10 cellular contexts compared by ENCODE assay signal in genomic region chr17:75894049-75894742, GRCh38. TPM values are rescaled to one million over a fixed set of nuclear protein-coding genes. Genes with fewer than 3 reads are reported as not detected.
A peak's percentile ranks its signal among the peaks of the same experiment; 100 is the strongest.
DNase-seq lines count a peak whose midpoint lies in the region; ATAC-seq, FAIRE-seq and TF ChIP-seq lines count a peak whose summit lies in the region.
"Had no signal": no experiment of that assay in that cellular context is flagged by ENCODE, and none has a peak within 500 bp of the region (broad histone marks: within the 10 kb centered on the region; RNA-seq: fewer than 3 reads in every experiment).

No MANE protein-coding gene starts in this region.

- no peak overlapping the region for H3K4me3 ChIP-seq in KMS-11 (IDR thresholded peaks at IDR 0.05; ENCODE audit: insufficient read depth, low read depth, low read length)
- H3K4me3 ChIP-seq in H1 (ENCODE audit: extremely low read depth in 1 of 4, insufficient read depth in 2 of 4, low read depth in 3 of 4, low read length in 4 of 4): no peak overlapping the region
- no peak overlapping the region for H3K4me3 ChIP-seq in sigmoid colon

- no peak overlapping the region for H3K23ac ChIP-seq in H1 (ENCODE audit: insufficient read length)

- no peak overlapping the region for H2BK120ac ChIP-seq in H1 (replicated peaks; ENCODE audit: low read depth, low read length)

- H2BK12ac ChIP-seq in H1 (ENCODE audit: low read depth, low read length): peak overlapping the region; percentile 95; the same call in 1 of the 2 replicates

- CTCF ChIA-PET in H1 (lab: Charles Lee; ENCODE audit: partially characterized antibody): interaction anchor here (0.9 to 51.3 kb wide), 13 partner anchors 9 to 115 kb away, joined by 3 to 885 read pairs (median 7); partner anchors contain the start of genes CDK3, MRPL38 and TRIM47

- H2AFZ ChIP-seq in KMS-11 (ENCODE audit: low read depth) (no peak overlapping the region), H1 (ENCODE audit: low read length) (no peak overlapping the region)

- H3K14ac ChIP-seq in H1 (ENCODE audit: insufficient read length): no peak overlapping the region

- H3K4me1 ChIP-seq in KMS-11 (ENCODE audit: low read depth, poor library complexity, severe bottlenecking) (peaks cover 26% of the 10 kb centered on the region), H1 (replicated peaks in 1 of 4; ENCODE audit: control insufficient read depth in 3 of 4, insufficient read depth in 4 of 4, low read length in 3 of 4) (peaks cover 4 to 25% (median 13%) of the 10 kb centered on the region in 4 experiments), sigmoid colon (peaks cover 0 to 39% (median 34%) of the 10 kb centered on the region in 4 donors)

- no peak for ATAC-seq in HG03196 (IDR thresholded peaks at IDR 0.05; ENCODE audit: unreplicated experiment)

- H2BK15ac ChIP-seq in H1 (ENCODE audit: low read length): 0 out of 2 replicates have a peak overlapping the region, but pooled peaks have one; percentile 31

- H4K20me1 ChIP-seq in KMS-11 (ENCODE audit: insufficient read depth) (no peaks in the 10 kb centered on the region), H1 (replicated peaks in 1 of 2; ENCODE audit: control insufficient read depth in 1 of 2, insufficient read depth in 2 of 2, low read length in 2 of 2) (peaks cover 2 to 11% of the 10 kb centered on the region in 2 experiments)

- H4K91ac ChIP-seq in H1 (replicated peaks; ENCODE audit: insufficient read length, low read length): no peak overlapping the region

- 83% methylated on average over 19 of the region's 22 CpGs; no CpG with 5 or more reads in 1 of the 2 experiments for WGBS in H1 (ENCODE audit: extremely low coverage in 1 of 2, insufficient coverage in 1 of 2, insufficient read length in 1 of 2, insufficient replicate concordance in 2 of 2, low coverage in 1 of 2, low lambda C conversion rate in 2 of 2, missing lambda C conversion rate in 1 of 2), 2 experiments
- 87% methylated on average over 22 of the region's 22 CpGs for WGBS in sigmoid colon, 2 donors

- no peak overlapping the region; the same call in 1 of the 2 replicates for H4K8ac ChIP-seq in H1 (ENCODE audit: extremely low read depth, insufficient read depth, low read length)

- peak; percentile 64 for DNase-seq in ELF-1 (ENCODE audit: low read depth, low spot score)
- no peak for DNase-seq in H1 (ENCODE audit: low read depth in 1 of 2, low spot score in 2 of 2)
- DNase-seq in sigmoid colon: peak; percentile 79
- DNase-seq in GM10266 (ENCODE audit: extremely low spot score): no peak
- DNase-seq in HuH-7.5 (ENCODE audit: low spot score): no peak
- DNase-seq: DMS79 treated with DMSO at 0.1 percent for 48 hours, NCI-H2081 treated with DMSO at 0.1 percent for 48 hours had no signal

- no peak overlapping the region for H3K56ac ChIP-seq in H1 (replicated peaks; ENCODE audit: insufficient read length, low read depth, low read length)

- H3K36me3 ChIP-seq in KMS-11 (ENCODE audit: insufficient read depth) (no peaks in the 10 kb centered on the region), H1 (ENCODE audit: control insufficient read depth in 2 of 4, insufficient read depth in 4 of 4, low read length in 3 of 4) (peaks cover 2 to 26% (median 17%) of the 10 kb centered on the region in 4 experiments; a peak in 6 of 8 replicates), sigmoid colon (peaks cover 13 to 47% (median 30%) of the 10 kb centered on the region in 4 donors)

- TF ChIP-seq POLR2A in H1 (IDR thresholded peaks at IDR 0.05; ENCODE audit: control extremely low read depth in 1 of 2, low read depth in 2 of 2, low read length in 2 of 2): no peak
- TF ChIP-seq POLR2A in sigmoid colon (IDR thresholded peaks at IDR 0.05): no peak

- H3K9me3 ChIP-seq in H1 (ENCODE audit: insufficient read depth in 2 of 2, low read depth in 1 of 2, low read length in 1 of 2): no peaks in the 10 kb centered on the region
- H3K9me3 ChIP-seq in sigmoid colon: no peaks in the 10 kb centered on the region

- H3K79me2 ChIP-seq in KMS-11 (ENCODE audit: insufficient read depth, low read depth) (peaks cover 28% of the 10 kb centered on the region), H1 (ENCODE audit: control insufficient read depth in 1 of 2, insufficient read depth in 2 of 2, low read length in 2 of 2) (peaks cover 0 to 15% of the 10 kb centered on the region in 2 experiments; a peak in 1 of 4 replicates)

- TF ChIP-seq RAD21 in H1 (IDR thresholded peaks at IDR 0.05 in 1 of 2, conservative IDR thresholded peaks at IDR 0.05 in 1 of 2; ENCODE audit: low read depth in 2 of 2, low read length in 2 of 2): no peak

- H3K9ac ChIP-seq in KMS-11: no peak overlapping the region
- H3K9ac ChIP-seq in H1 (replicated peaks in 1 of 4; ENCODE audit: extremely low read depth in 1 of 4, low read depth in 3 of 4, low read length in 3 of 4): peak overlapping the region in 1 of 4 experiments; percentile 45; a peak in 1 of 7 replicates

- peaks cover 8% of the 10 kb centered on the region for H3K23me2 ChIP-seq in H1 (ENCODE audit: low read depth, low read length)

- H3K79me1 ChIP-seq in H1 (ENCODE audit: low read depth, low read length): peaks cover 3% of the 10 kb centered on the region; the same call in 1 of the 2 replicates

- H3K27me3 ChIP-seq in KMS-11 (ENCODE audit: insufficient read depth, low read depth) (no peaks in the 10 kb centered on the region), H1 (replicated peaks in 1 of 4; ENCODE audit: control insufficient read depth in 3 of 4, extremely low read depth in 1 of 4, insufficient read depth in 3 of 4, low read length in 3 of 4) (no peaks in the 10 kb centered on the region), sigmoid colon (no peaks in the 10 kb centered on the region)

- intact Hi-C loops in sigmoid colon (cut with DNase I): no loop called here

- no peak overlapping the region for H3K27ac ChIP-seq in KMS-11
- no peak overlapping the region for H3K27ac ChIP-seq in H1 (ENCODE audit: low read depth, low read length)
- peak overlapping the region; percentile 95 to 98 (median 96) for H3K27ac ChIP-seq in sigmoid colon

- no peak overlapping the region; the same call in 1 of the 2 replicates for H3K18ac ChIP-seq in H1 (ENCODE audit: extremely low read depth, low read length)

- H2BK5ac ChIP-seq in H1 (ENCODE audit: low read depth, low read length): peak overlapping the region; percentile 78

- H4K5ac ChIP-seq in H1 (ENCODE audit: insufficient read length, low read depth, low read length): no peak overlapping the region

- TF ChIP-seq EP300 in H1 (IDR thresholded peaks at IDR 0.05; ENCODE audit: borderline replicate concordance in 1 of 2, low read depth in 2 of 2, low read length in 2 of 2) (no peak), sigmoid colon (IDR thresholded peaks at IDR 0.05) (no peak)

- 0 out of 2 replicates have a peak overlapping the region, but pooled peaks have one; percentile 56 for H2AK5ac ChIP-seq in H1 (ENCODE audit: low read depth, low read length)

- H3K4me2 ChIP-seq in KMS-11 (0 out of 2 replicates have a peak overlapping the region, but pooled peaks have one; percentile 12), H1 (ENCODE audit: insufficient read depth in 1 of 2, low read depth in 2 of 2, low read length in 2 of 2) (peak overlapping the region; percentile 88 to 95; a peak in 2 of 4 replicates)

- peak overlapping the region; percentile 19 for H3K4ac ChIP-seq in H1 (replicated peaks; ENCODE audit: insufficient read length, low read depth, low read length)

- FAIRE-seq in H1 (lab: Jason Lieb, UNC): no peak
- FAIRE-seq: endothelial cell of umbilical vein had no signal

- POLR2A ChIA-PET in H1 (lab: Charles Lee; ENCODE audit: partially characterized antibody): interaction anchor here (1.0 to 12.1 kb wide), 10 partner anchors 7 to 210 kb away, joined by 3 to 143 read pairs (median 10); partner anchors contain the start of genes MRPL38, TRIM47 and UNK

- H2BK20ac ChIP-seq in H1 (ENCODE audit: low read length): no peak overlapping the region

- TF ChIP-seq CTCF in KMS-11 (conservative IDR thresholded peaks at IDR 0.05; ENCODE audit: low read depth, low read length) (no peak), H1 (IDR thresholded peaks at IDR 0.05; ENCODE audit: control extremely low read depth in 1 of 3, insufficient read depth in 1 of 3, low read depth in 1 of 3, low read length in 3 of 3) (no peak), sigmoid colon (IDR thresholded peaks at IDR 0.05) (no peak), GM10266 (IDR thresholded peaks at IDR 0.05; ENCODE audit: control insufficient read depth, insufficient read depth, low read depth, missing control alignments) (no peak)

RNA-seq across cellular contexts. Expression of gene TRIM65, which starts 2.6 kb away (rescaled TPM):
- total RNA-seq in H1 (2021; fragmentation: NEBNext Ultra II Directional; extraction: Animal tissue kit (Norgen Biotek cat#: 25700)): 47.7 and 48.6 TPM in 2 replicates
- polyA plus RNA-seq in H1 (2011; rRNA removed) (21.2 and 25.6 TPM in 2 replicates), sigmoid colon (10 to 100 TPM in 2 of 3 donors, 1 to 10 TPM in 1; 7.2 to 19.1 (median 10.2) TPM)
- polyA plus RNA-seq in H1 (2011; cell fraction: cytosol; rRNA removed): 24.5 TPM
- polyA plus RNA-seq in H1 (2011; cell fraction: nucleus; rRNA removed): 26.6 TPM
- polyA plus RNA-seq in H1 (2012, experiment 1 of 2): 30.2 to 35.1 TPM (median 31.2 TPM) in 4 replicates
- polyA plus RNA-seq in H1 (2012, experiment 2 of 2): 28.8 TPM
- polyA plus RNA-seq in H1 (2013, experiment 1 of 2): 23.2 TPM
- polyA plus RNA-seq in H1 (2013, experiment 2 of 2): 22.1 TPM
- polyA minus RNA-seq in H1 (2011; rRNA and poly(A)+ RNA removed): 9.4 and 9.6 TPM in 2 replicates
- polyA minus RNA-seq in H1 (2011; cell fraction: cytosol; rRNA and poly(A)+ RNA removed): 17.1 TPM
- 16.2 TPM for polyA minus RNA-seq in H1 (2011; cell fraction: nucleus; rRNA and poly(A)+ RNA removed)
- 10 to 100 TPM; 22.4 to 27.5 (median 25.1) TPM for total RNA-seq in sigmoid colon

RNA-seq across cellular contexts. Expression of gene MRPL38, which starts 10.5 kb away (rescaled TPM):
- 125 and 132 TPM in 2 replicates for total RNA-seq in H1 (2021; fragmentation: NEBNext Ultra II Directional; extraction: Animal tissue kit (Norgen Biotek cat#: 25700))
- polyA plus RNA-seq in H1 (2011; rRNA removed): 78.4 and 138 TPM in 2 replicates
- 67.5 TPM for polyA plus RNA-seq in H1 (2011; cell fraction: cytosol; rRNA removed)
- 231 TPM for polyA plus RNA-seq in H1 (2011; cell fraction: nucleus; rRNA removed)
- polyA plus RNA-seq in H1 (2012, experiment 1 of 2): 52.3 to 79.2 TPM (median 70.2 TPM) in 4 replicates
- 69.1 TPM for polyA plus RNA-seq in H1 (2012, experiment 2 of 2)
- 75.5 TPM for polyA plus RNA-seq in H1 (2013, experiment 1 of 2)
- polyA plus RNA-seq in H1 (2013, experiment 2 of 2): 69.0 TPM
- polyA minus RNA-seq in H1 (2011; rRNA and poly(A)+ RNA removed): 33.2 and 44.3 TPM in 2 replicates
- polyA minus RNA-seq in H1 (2011; cell fraction: cytosol; rRNA and poly(A)+ RNA removed): 53.9 TPM
- polyA minus RNA-seq in H1 (2011; cell fraction: nucleus; rRNA and poly(A)+ RNA removed): 66.2 TPM
- 10 to 100 TPM; 32.8 to 50.6 (median 41.8) TPM for total RNA-seq in sigmoid colon
- 10 to 100 TPM; 55.9 to 71.5 (median 57.1) TPM for polyA plus RNA-seq in sigmoid colon

RNA-seq across cellular contexts. Expression of gene TRIM47, which starts 15.8 kb away (rescaled TPM):
- total RNA-seq in H1 (2021; fragmentation: NEBNext Ultra II Directional; extraction: Animal tissue kit (Norgen Biotek cat#: 25700)): 5.1 and 6.4 TPM in 2 replicates
- 6.3 and 11.6 TPM in 2 replicates for polyA plus RNA-seq in H1 (2011; rRNA removed)
- polyA plus RNA-seq in H1 (2011; cell fraction: cytosol; rRNA removed): 6.2 TPM
- 12.1 TPM for polyA plus RNA-seq in H1 (2011; cell fraction: nucleus; rRNA removed)
- polyA plus RNA-seq in H1 (2012, experiment 1 of 2): 5.0 to 8.3 TPM (median 5.5 TPM) in 4 replicates
- 5.4 TPM for polyA plus RNA-seq in H1 (2012, experiment 2 of 2)
- polyA plus RNA-seq in H1 (2013, experiment 1 of 2): 5.7 TPM
- polyA plus RNA-seq in H1 (2013, experiment 2 of 2): 6.1 TPM
- 2.6 and 3.7 TPM in 2 replicates for polyA minus RNA-seq in H1 (2011; rRNA and poly(A)+ RNA removed)
- polyA minus RNA-seq in H1 (2011; cell fraction: cytosol; rRNA and poly(A)+ RNA removed): 5.0 TPM
- polyA minus RNA-seq in H1 (2011; cell fraction: nucleus; rRNA and poly(A)+ RNA removed): 6.2 TPM
- total RNA-seq in sigmoid colon: 10 to 100 TPM; 27.8 to 40.9 (median 37.2) TPM
- 10 to 100 TPM; 28.7 to 41.0 (median 39.0) TPM for polyA plus RNA-seq in sigmoid colon

RNA-seq across cellular contexts. Expression of gene WBP2, which starts 39.1 kb away (rescaled TPM):
- total RNA-seq in H1 (2021; fragmentation: NEBNext Ultra II Directional; extraction: Animal tissue kit (Norgen Biotek cat#: 25700)): 61.8 and 71.2 TPM in 2 replicates
- polyA plus RNA-seq in H1 (2011; rRNA removed) (48.2 and 72.0 TPM in 2 replicates), sigmoid colon (100 to 1,000 TPM in 1 of 3 donors, 10 to 100 TPM in 2; 87.1 to 110 (median 91.3) TPM)
- polyA plus RNA-seq in H1 (2011; cell fraction: cytosol; rRNA removed): 19.9 TPM
- 66.9 TPM for polyA plus RNA-seq in H1 (2011; cell fraction: nucleus; rRNA removed)
- 66.8 to 74.2 TPM (median 69.2 TPM) in 4 replicates for polyA plus RNA-seq in H1 (2012, experiment 1 of 2)
- 67.1 TPM for polyA plus RNA-seq in H1 (2012, experiment 2 of 2)
- 61.6 TPM for polyA plus RNA-seq in H1 (2013, experiment 1 of 2)
- polyA plus RNA-seq in H1 (2013, experiment 2 of 2): 60.1 TPM
- 29.7 and 44.3 TPM in 2 replicates for polyA minus RNA-seq in H1 (2011; rRNA and poly(A)+ RNA removed)
- 31.1 TPM for polyA minus RNA-seq in H1 (2011; cell fraction: cytosol; rRNA and poly(A)+ RNA removed)
- 30.8 TPM for polyA minus RNA-seq in H1 (2011; cell fraction: nucleus; rRNA and poly(A)+ RNA removed)
- 10 to 100 TPM; 44.2 to 73.1 (median 56.9) TPM for total RNA-seq in sigmoid colon

RNA-seq across cellular contexts. Expression of gene FBF1, which starts 46.6 kb away (rescaled TPM):
- total RNA-seq in H1 (2021; fragmentation: NEBNext Ultra II Directional; extraction: Animal tissue kit (Norgen Biotek cat#: 25700)): 13.1 and 13.8 TPM in 2 replicates
- polyA plus RNA-seq in H1 (2011; rRNA removed) (8.1 and 12.5 TPM in 2 replicates), sigmoid colon (1 to 10 TPM; 1.2 to 9.0 (median 2.5) TPM)
- 12.0 TPM for polyA plus RNA-seq in H1 (2011; cell fraction: cytosol; rRNA removed)
- 68.3 TPM for polyA plus RNA-seq in H1 (2011; cell fraction: nucleus; rRNA removed)
- polyA plus RNA-seq in H1 (2012, experiment 1 of 2): 5.6 to 12.5 TPM (median 10.6 TPM) in 4 replicates
- 4.3 TPM for polyA plus RNA-seq in H1 (2012, experiment 2 of 2)
- 4.9 TPM for polyA plus RNA-seq in H1 (2013, experiment 1 of 2)
- 4.5 TPM for polyA plus RNA-seq in H1 (2013, experiment 2 of 2)
- polyA minus RNA-seq in H1 (2011; rRNA and poly(A)+ RNA removed): 6.9 and 8.7 TPM in 2 replicates
- 9.8 TPM for polyA minus RNA-seq in H1 (2011; cell fraction: cytosol; rRNA and poly(A)+ RNA removed)
- polyA minus RNA-seq in H1 (2011; cell fraction: nucleus; rRNA and poly(A)+ RNA removed): 27.4 TPM
- total RNA-seq in sigmoid colon: 10 to 100 TPM in 1 of 4 donors, 1 to 10 TPM in 3; 4.4 to 16.6 (median 6.3) TPM

Comparison
In these comparisons a context has a peak if more than half of its experiments do, and no peak if none do; other contexts are left out.
1. DNase-seq: peak in ELF-1 (single experiment) and sigmoid colon (single experiment); none in H1 (0 of 2), GM10266 (single experiment) and HuH-7.5 (single experiment).
2. H3K27ac ChIP-seq: peak in sigmoid colon (4 of 4); none in KMS-11 (single experiment) and H1 (single experiment).